21 cellular contexts compared by ENCODE assay signal in the genomic region with DNA sequence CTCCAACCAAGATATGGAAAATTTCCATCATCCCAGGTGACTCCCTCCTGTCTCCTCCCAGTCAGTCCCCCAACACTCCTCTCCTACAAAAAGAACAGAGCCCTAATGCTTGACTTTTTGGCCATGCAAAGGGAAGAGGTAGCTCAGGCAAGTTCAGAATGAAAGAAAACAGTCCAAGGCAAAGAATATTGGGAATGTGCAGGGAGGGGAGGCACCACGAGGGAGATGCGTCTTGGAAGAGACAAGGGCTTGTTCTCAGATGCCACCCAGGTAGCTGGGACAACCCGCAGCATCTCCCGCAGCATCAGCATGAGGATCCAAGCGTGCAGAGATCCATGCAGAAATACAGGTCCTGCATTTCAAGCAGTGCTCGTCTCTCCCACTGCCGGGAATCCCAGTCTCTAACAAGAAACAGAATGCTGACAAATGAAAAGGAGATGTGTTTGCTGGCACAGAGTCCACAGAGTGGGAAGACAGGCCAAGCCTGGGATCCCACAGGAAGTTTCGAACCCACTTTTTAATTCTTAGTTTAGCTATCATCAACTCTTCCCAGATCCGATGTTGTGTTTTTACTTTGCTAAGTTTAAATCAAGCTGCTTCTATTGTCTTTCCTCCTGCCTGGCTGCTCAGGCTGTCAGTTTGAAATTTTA.
DNase-seq lines count a peak whose midpoint lies in the region; ATAC-seq and TF ChIP-seq lines count a peak whose summit lies in the region.
"Had no signal": no experiment of that assay in that cellular context is flagged by ENCODE, and none has a peak within 500 bp of the region (broad histone marks: within the 10 kb centered on the region; RNA-seq: fewer than 3 reads in every experiment).

No MANE protein-coding gene starts in this region.

- no peaks in the 10 kb centered on the region for H4K20me1 ChIP-seq in GM23248 (ENCODE audit: insufficient read depth)

- no peak for TF ChIP-seq EP300 in upper lobe of left lung (IDR thresholded peaks at IDR 0.05)

- TF ChIP-seq CTCF in fibroblast of mammary gland (conservative IDR thresholded peaks at IDR 0.05; ENCODE audit: control insufficient read depth, insufficient read depth, low read depth, low read length) (no peak), upper lobe of left lung (IDR thresholded peaks at IDR 0.05) (no peak)

- H3K9ac ChIP-seq in GM23248 (no peak overlapping the region), rectal smooth muscle tissue (ENCODE audit: low read length) (no peak overlapping the region)

- no peak for TF ChIP-seq POLR2A in upper lobe of left lung (IDR thresholded peaks at IDR 0.05)

- no peaks in the 10 kb centered on the region for H3K79me2 ChIP-seq in GM23248 (ENCODE audit: insufficient read depth)

- H3K4me3 ChIP-seq in GM23248 (no peak overlapping the region), fibroblast of mammary gland (ENCODE audit: control insufficient read depth, low read depth, low read length) (no peak overlapping the region), rectal smooth muscle tissue (ENCODE audit: low read length) (peak overlapping the region; percentile 19), upper lobe of left lung (no peak overlapping the region)
- H3K4me3 ChIP-seq: psoas muscle, spleen, stomach had no signal

- no peak for ATAC-seq in upper lobe of left lung (ENCODE audit: low FRiP score in 2 of 2)
- ATAC-seq: activated CD8-positive, alpha-beta T cell treated with anti-CD3 and anti-CD28 coated beads for 36 hours; natural killer cell; psoas muscle had no signal

- H3K9me2 ChIP-seq in GM23248 (ENCODE audit: insufficient read depth): 0 out of 2 replicates have a peak, but pooled peaks cover 3% of the 10 kb centered on the region

- in situ Hi-C loops in GM23248 (cut with MboI): no loop called here

- DNase-seq in GM23248 (peak; percentile 17), fibroblast of mammary gland (ENCODE audit: low read depth) (peak; percentile 46), upper lobe of left lung (no peak), NCI-H524 (lab: John Stamatoyannopoulos, UW) (no peak), DMS114 treated with DMSO at 0.1 percent for 48 hours (lab: John Stamatoyannopoulos, UW; ENCODE audit: unreplicated experiment) (no peak)
- DNase-seq: activated CD8-positive, alpha-beta T cell treated with anti-CD3 and anti-CD28 coated beads for 36 hours; activated naive CD4-positive, alpha-beta T cell; AML-193; caudate nucleus; dorsolateral prefrontal cortex; natural killer cell; NCI-H2171; NCI-H69; psoas muscle; spleen; stimulated activated CD4-positive, alpha-beta T cell treated with anti-CD3 and anti-CD28 coated beads, Interleukin-4, amount 100 ng/mL, for 24 hours; stomach; T-helper 2 cell had no signal

- peak overlapping the region; percentile 35 for H3K4me2 ChIP-seq in GM23248 (ENCODE audit: unreplicated experiment)

- H3K4me1 ChIP-seq in GM23248 (ENCODE audit: insufficient read depth): peaks cover 21% of the 10 kb centered on the region
- peaks cover 4% of the 10 kb centered on the region for H3K4me1 ChIP-seq in rectal smooth muscle tissue (ENCODE audit: control insufficient read depth, insufficient read depth, low read length)
- peaks cover 0 to 3% (median 1%) of the 10 kb centered on the region in 4 donors for H3K4me1 ChIP-seq in upper lobe of left lung

- H3K36me3 ChIP-seq in GM23248 (ENCODE audit: low read depth) (no peaks in the 10 kb centered on the region), rectal smooth muscle tissue (ENCODE audit: control insufficient read depth, insufficient read depth, low read length) (no peaks in the 10 kb centered on the region), upper lobe of left lung (no peaks in the 10 kb centered on the region)
- H3K36me3 ChIP-seq: spleen, stomach had no signal

- H2AFZ ChIP-seq in GM23248: peak overlapping the region; percentile 24; the same call in 1 of the 2 replicates

- no peaks in the 10 kb centered on the region for H3K9me3 ChIP-seq in GM23248 (ENCODE audit: low read depth)
- H3K9me3 ChIP-seq in upper lobe of left lung: no peaks in the 10 kb centered on the region
- H3K9me3 ChIP-seq: psoas muscle, spleen, stomach had no signal

- peaks cover 17% of the 10 kb centered on the region for H3F3A ChIP-seq in GM23248 (ENCODE audit: insufficient read depth)

- H3K27ac ChIP-seq in GM23248: no peak overlapping the region
- no peak overlapping the region for H3K27ac ChIP-seq in rectal smooth muscle tissue (ENCODE audit: low read depth, low read length)
- H3K27ac ChIP-seq in upper lobe of left lung: no peak overlapping the region
- H3K27ac ChIP-seq: dorsolateral prefrontal cortex, epithelial cell of prostate, psoas muscle, spleen, stomach had no signal

- WGBS in GM23248 (ENCODE audit: low coverage in 1 of 2, low lambda C conversion rate in 2 of 2, missing lambda C conversion rate in 2 of 2), 2 experiments: 9 to 12% methylated on average over 9 of the region's 9 CpGs
- 43 to 66% methylated on average over 9 of the region's 9 CpGs for WGBS in upper lobe of left lung, 2 donors

- H3K27me3 ChIP-seq in GM23248 (replicated peaks; ENCODE audit: insufficient read depth) (no peaks in the 10 kb centered on the region), rectal smooth muscle tissue (ENCODE audit: control insufficient read depth, insufficient read depth, low read length) (no peaks in the 10 kb centered on the region), upper lobe of left lung (no peaks in the 10 kb centered on the region)
- H3K27me3 ChIP-seq: spleen, stomach had no signal

TF ChIP-seq in PFSK-1, 5 proteins besides CTCF, POLR2A, EP300 and RAD21:
- TF ChIP-seq TAF1 (IDR thresholded peaks at IDR 0.05; ENCODE audit: borderline replicate concordance, insufficient read depth, low read length): no peak
- peak in 1 of 2 experiments; percentile 63; a peak in 1 of 4 replicates for TF ChIP-seq REST (IDR thresholded peaks at IDR 0.05; ENCODE audit: insufficient read depth in 1 of 2, low read depth in 2 of 2, low read length in 2 of 2)
- TF ChIP-seq FOXP2 (optimal IDR thresholded peaks at IDR 0.05; ENCODE audit: borderline replicate concordance, extremely low read depth, extremely low read length, insufficient read depth): no peak
- TF ChIP-seq SIN3A (IDR thresholded peaks at IDR 0.05; ENCODE audit: borderline replicate concordance, insufficient read depth, low read length): no peak
- TF ChIP-seq POLR2AphosphoS5 (IDR thresholded peaks at IDR 0.05; ENCODE audit: low read depth, low read length): peak; percentile 38; the same call in 1 of the 2 replicates

Comparison
In these comparisons a context has a peak if more than half of its experiments do, and no peak if none do; other contexts are left out.
1. DNase-seq: peak in GM23248 (single experiment) and fibroblast of mammary gland (single experiment); none in upper lobe of left lung (0 of 2), NCI-H524 (0 of 2) and DMS114 treated with DMSO at 0.1 percent for 48 hours (single experiment).